In genomic region chr5:180071418-180072255, GRCh38 we compare ENCODE assay signal across 8 cellular contexts. TPM values are rescaled to one million over a fixed set of nuclear protein-coding genes. Genes with fewer than 3 reads are reported as not detected.
DNase-seq lines count a peak whose midpoint lies in the region; ATAC-seq, FAIRE-seq and TF ChIP-seq lines count a peak whose summit lies in the region.

RNF130 (minus strand) TSS chr5:180071759; CDS start chr5:180071702, 57 bp downstream.

- H3K4me1 ChIP-seq in ACC112 (ENCODE audit: control insufficient read depth, insufficient read depth, low read length, unreplicated experiment) = peaks cover 12% of the 10 kb centered on the region
- peaks cover 10% of the 10 kb centered on the region for H3K4me1 ChIP-seq in Loucy (ENCODE audit: insufficient read depth, low read length, poor library complexity, severe bottlenecking)

- peaks cover 2% of the 10 kb centered on the region for H3K36me3 Mint-ChIP-seq in activated naive CD8-positive, alpha-beta T cell treated with anti-CD3 and anti-CD28 coated beads, Interleukin-2, amount 10 ng/mL, durations not matched to agents 7 days and 5 days

- H3K4me2 ChIP-seq in Loucy (ENCODE audit: low read depth, low read length, poor library complexity, severe bottlenecking) = peak within 1 kb of the TSS; percentile 95

- H2AFZ ChIP-seq in ACC112 (ENCODE audit: low read length, unreplicated experiment) = peak within 1 kb of the TSS; percentile 96
- peak within 1 kb of the TSS; percentile 86 for H2AFZ ChIP-seq in Loucy (ENCODE audit: low read length)

- H3K27ac Mint-ChIP-seq in activated naive CD8-positive, alpha-beta T cell treated with anti-CD3 and anti-CD28 coated beads, Interleukin-2, amount 10 ng/mL, durations not matched to agents 7 days and 5 days = peak within 1 kb of the TSS; percentile 58

- no peaks in the 10 kb centered on the region for H3K9me3 ChIP-seq in Loucy (ENCODE audit: insufficient read depth, low read depth, low read length)

- H3K4me3 ChIP-seq in ACC112 (ENCODE audit: low read depth, low read length) (peak within 1 kb of the TSS; percentile 98), Loucy (ENCODE audit: low read length, poor library complexity, severe bottlenecking) (peak within 1 kb of the TSS; percentile 93)

- no peak for FAIRE-seq in GM19239 (lab: Jason Lieb, UNC)

- H3K27me3 Mint-ChIP-seq in activated naive CD8-positive, alpha-beta T cell treated with anti-CD3 and anti-CD28 coated beads, Interleukin-2, amount 10 ng/mL, durations not matched to agents 7 days and 5 days = peaks cover 27% of the 10 kb centered on the region

- no peak for TF ChIP-seq CTCF in Loucy (conservative IDR thresholded peaks at IDR 0.05; ENCODE audit: low read length)
- TF ChIP-seq CTCF in omental fat pad (IDR thresholded peaks at IDR 0.05) = no peak

- DNase-seq in GM19239 (ENCODE audit: insufficient read length, low spot score) = peak; percentile 67
- peak; percentile 83 to 89 for DNase-seq in SW 1271 (lab: John Stamatoyannopoulos, UW)
- DNase-seq in activated naive CD8-positive, alpha-beta T cell treated with anti-CD3 and anti-CD28 coated beads, Interleukin-2, amount 10 ng/mL, durations not matched to agents 7 days and 5 days = peak; percentile 90
- peak; percentile 96 for DNase-seq in glomerular visceral epithelial cell (ENCODE audit: extremely low spot score)
- peak; percentile 67 for DNase-seq in omental fat pad (ENCODE audit: low spot score)
- DNase-seq in substantia nigra (lab: John Stamatoyannopoulos, UW) = peak in 47 of 49 donors; percentile 58 to 95 (median 85)

- H3K27ac ChIP-seq in ACC112 (ENCODE audit: low read depth, low read length) (peak within 1 kb of the TSS; percentile 67), substantia nigra (ENCODE audit: low read depth, low read length, poor library complexity, severe bottlenecking) (peak within 1 kb of the TSS; percentile 98)

- H3K27me3 ChIP-seq in ACC112 (ENCODE audit: insufficient read depth, low read length) (no peaks in the 10 kb centered on the region), Loucy (ENCODE audit: insufficient read depth, low read length, poor library complexity, severe bottlenecking) (no peaks in the 10 kb centered on the region)

- no peaks in the 10 kb centered on the region for H3K9me2 ChIP-seq in Loucy (replicated peaks; ENCODE audit: low read depth, low read length)

- H3F3A ChIP-seq in Loucy (ENCODE audit: low read depth) = no peaks in the 10 kb centered on the region

- POLR2A ChIA-PET in activated naive CD8-positive, alpha-beta T cell treated with anti-CD3 and anti-CD28 coated beads, Interleukin-2, amount 10 ng/mL, durations not matched to agents 7 days and 5 days (lab: Charles Lee) = no interaction called here

- peak within 1 kb of the TSS; percentile 88 for H3K9ac ChIP-seq in Loucy (ENCODE audit: low read depth, low read length, poor library complexity, severe bottlenecking)

- H3K36me3 ChIP-seq in ACC112 (ENCODE audit: insufficient read depth, low read length) (no peaks in the 10 kb centered on the region), Loucy (ENCODE audit: insufficient read depth, low read length) (no peaks in the 10 kb centered on the region)

- H4K20me1 ChIP-seq in Loucy (ENCODE audit: insufficient read depth, low read length, poor library complexity, severe bottlenecking) = peaks cover 10% of the 10 kb centered on the region

- peak within 1 kb of the TSS; percentile 78 for H3K4me3 Mint-ChIP-seq in activated naive CD8-positive, alpha-beta T cell treated with anti-CD3 and anti-CD28 coated beads, Interleukin-2, amount 10 ng/mL, durations not matched to agents 7 days and 5 days

- peaks cover 8% of the 10 kb centered on the region for H3K4me1 Mint-ChIP-seq in activated naive CD8-positive, alpha-beta T cell treated with anti-CD3 and anti-CD28 coated beads, Interleukin-2, amount 10 ng/mL, durations not matched to agents 7 days and 5 days

- H3K79me2 ChIP-seq in ACC112 (ENCODE audit: control insufficient read depth, insufficient read depth, low read length, unreplicated experiment) = peaks cover 41% of the 10 kb centered on the region
- peaks cover 46% of the 10 kb centered on the region for H3K79me2 ChIP-seq in Loucy (ENCODE audit: insufficient read depth, low read length)

- ATAC-seq in activated naive CD8-positive, alpha-beta T cell treated with anti-CD3 and anti-CD28 coated beads, Interleukin-2, amount 10 ng/mL, durations not matched to agents 7 days and 5 days (ENCODE audit: low read depth) = peak; percentile 80
- ATAC-seq in omental fat pad (ENCODE audit: low FRiP score) = peak; percentile 93

- H3K9me3 Mint-ChIP-seq in activated naive CD8-positive, alpha-beta T cell treated with anti-CD3 and anti-CD28 coated beads, Interleukin-2, amount 10 ng/mL, durations not matched to agents 7 days and 5 days = peaks cover 3% of the 10 kb centered on the region

RNA-seq across cellular contexts. Expression of gene RNF130, which starts in this region (rescaled TPM):
- 10 to 100 TPM; 10.7 to 11.5 TPM for total RNA-seq in activated naive CD8-positive, alpha-beta T cell treated with anti-CD3 and anti-CD28 coated beads, Interleukin-2, amount 10 ng/mL, durations not matched to agents 7 days and 5 days
- 100 to 1,000 TPM; 150 to 170 (median 167) TPM for total RNA-seq in omental fat pad

Comparison
In these comparisons a context has a peak if more than half of its experiments do, and no peak if none do; other contexts are left out.
1. Peak in every context shown above with its lines: DNase-seq, ATAC-seq, H3K4me3 ChIP-seq and H3K27ac ChIP-seq.
2. RNA of gene RNF130 (total RNA-seq): 150 to 170 TPM in omental fat pad; 10.7 to 11.5 TPM in activated naive CD8-positive, alpha-beta T cell treated with anti-CD3 and anti-CD28 coated beads, Interleukin-2, amount 10 ng/mL, durations not matched to agents 7 days and 5 days; every median in the first group is over 10 times any median in the second.